In genomic region chr15:78979456-78980320, GRCh38 we compare ENCODE assay signal across 8 cellular contexts. TPM values are rescaled to one million over a fixed set of nuclear protein-coding genes. Genes with fewer than 3 reads are reported as not detected.
DNase-seq lines count a peak whose midpoint lies in the region; ATAC-seq and TF ChIP-seq lines count a peak whose summit lies in the region.

No MANE protein-coding gene starts in this region.

- peak; percentile 66 for DNase-seq in activated effector memory CD4-positive, alpha-beta T cell treated with anti-CD3 and anti-CD28 coated beads, Interleukin-2, amount 50 U/mL, for 16 hours
- no peak for DNase-seq in activated effector memory CD4-positive, alpha-beta T cell treated with Interleukin-2 at 50 U/mL for 16 hours
- DNase-seq in MG63 = peak; percentile 63
- DNase-seq in effector memory CD8-positive, alpha-beta T cell = peak; percentile 21 to 31 (median 29)
- peak in 1 of 2 donors; percentile 36 for DNase-seq in memory B cell (ENCODE audit: low spot score in 2 of 2)
- peak; percentile 67 for DNase-seq in transverse colon

- peaks cover 0 to 10% (median 0%) of the 10 kb centered on the region in 4 donors for H3K4me1 ChIP-seq in transverse colon

- no peaks in the 10 kb centered on the region for H3K9me2 ChIP-seq in SU-DHL-6 (replicated peaks; ENCODE audit: insufficient read depth, low read length)

- H3K4me3 Mint-ChIP-seq in effector memory CD8-positive, alpha-beta T cell = no peak overlapping the region
- peak overlapping the region; percentile 78 for H3K4me3 Mint-ChIP-seq in memory B cell

- H3K36me3 ChIP-seq in MG63 (no peaks in the 10 kb centered on the region), SU-DHL-6 (ENCODE audit: low read length) (no peaks in the 10 kb centered on the region), transverse colon (no peaks in the 10 kb centered on the region)

- no peaks in the 10 kb centered on the region for H3K27me3 ChIP-seq in MG63
- H3K27me3 ChIP-seq in SU-DHL-6 (ENCODE audit: low read length) = no peaks in the 10 kb centered on the region
- H3K27me3 ChIP-seq in transverse colon = no peaks in the 10 kb centered on the region

- TF ChIP-seq POLR2A in transverse colon (IDR thresholded peaks at IDR 0.05) = no peak

- peaks cover 30 to 67% of the 10 kb centered on the region in 2 donors for H3K27me3 Mint-ChIP-seq in effector memory CD8-positive, alpha-beta T cell
- no peaks in the 10 kb centered on the region for H3K27me3 Mint-ChIP-seq in memory B cell

- no peak overlapping the region for H3K9ac ChIP-seq in SU-DHL-6 (ENCODE audit: low read length)

- no peaks in the 10 kb centered on the region for H4K20me1 ChIP-seq in SU-DHL-6 (ENCODE audit: low read depth, low read length)

- H3K4me3 ChIP-seq in MG63 = no peak overlapping the region
- no peak overlapping the region for H3K4me3 ChIP-seq in SU-DHL-6 (ENCODE audit: insufficient read depth, low read length, poor library complexity, severe bottlenecking)
- H3K4me3 ChIP-seq in transverse colon = no peak overlapping the region

- H2AFZ ChIP-seq in SU-DHL-6 (ENCODE audit: low read depth, low read length, severe bottlenecking) = no peak overlapping the region

- in situ Hi-C loops in transverse colon (cut with MboI; ENCODE audit: low pct_ligation_motif_present in 1 of 4, low pct_unique_long_range_greater_than_20kb in 1 of 4, low sequenced_read_pairs in 3 of 4) = no loop called here

- H3K9me3 ChIP-seq in MG63 (no peaks in the 10 kb centered on the region), SU-DHL-6 (ENCODE audit: insufficient read depth, low read length) (no peaks in the 10 kb centered on the region), transverse colon (no peaks in the 10 kb centered on the region)

- H3K27ac ChIP-seq in SU-DHL-6 (ENCODE audit: low read depth, low read length) = no peak overlapping the region
- no peak overlapping the region for H3K27ac ChIP-seq in transverse colon

- intact Hi-C loops in transverse colon (cut with DNase I; ENCODE audit: low total_unique reads) = loop anchor here (5.0 kb wide), 1 partner anchor 67 kb away; no protein-coding TSS in a partner anchor

- TF ChIP-seq EP300 in transverse colon (IDR thresholded peaks at IDR 0.05; ENCODE audit: low read depth) = no peak

- H3K27ac Mint-ChIP-seq in effector memory CD8-positive, alpha-beta T cell = no peak overlapping the region
- H3K27ac Mint-ChIP-seq in memory B cell = peak overlapping the region; percentile 94

- H3K4me2 ChIP-seq in SU-DHL-6 (ENCODE audit: low read depth, low read length, poor library complexity, severe bottlenecking) = no peak overlapping the region

- no peaks in the 10 kb centered on the region for H3F3A ChIP-seq in SU-DHL-6 (ENCODE audit: insufficient read depth)

- peaks cover 0 to 6% of the 10 kb centered on the region in 2 donors for H3K4me1 Mint-ChIP-seq in effector memory CD8-positive, alpha-beta T cell (ENCODE audit: low read depth in 2 of 2)
- H3K4me1 Mint-ChIP-seq in memory B cell = peaks cover 36% of the 10 kb centered on the region

- peak; percentile 82 for TF ChIP-seq CTCF in SU-DHL-6 (IDR thresholded peaks at IDR 0.05; ENCODE audit: insufficient read depth, low read length, poor library complexity, severe bottlenecking)
- peak; percentile 63 to 71 (median 66) for TF ChIP-seq CTCF in transverse colon (IDR thresholded peaks at IDR 0.05)

- peak; percentile 24 for ATAC-seq in effector memory CD8-positive, alpha-beta T cell (replicated peaks)
- peak; percentile 15 for ATAC-seq in memory B cell (ENCODE audit: low read depth)
- no peak for ATAC-seq in HG03342 (IDR thresholded peaks at IDR 0.05; ENCODE audit: unreplicated experiment)

- 54 to 72% methylated on average over 7 to 17 of the region's 17 CpGs for WGBS in transverse colon (ENCODE audit: low coverage in 1 of 2), 2 donors

- peaks cover 3% of the 10 kb centered on the region for H3K36me3 Mint-ChIP-seq in effector memory CD8-positive, alpha-beta T cell (ENCODE audit: insufficient read depth)
- H3K36me3 Mint-ChIP-seq in memory B cell = peaks cover 2% of the 10 kb centered on the region

- H3K79me2 ChIP-seq in SU-DHL-6 (ENCODE audit: insufficient read depth, low read length) = no peaks in the 10 kb centered on the region

- no peaks in the 10 kb centered on the region for H3K9me3 Mint-ChIP-seq in effector memory CD8-positive, alpha-beta T cell
- no peaks in the 10 kb centered on the region for H3K9me3 Mint-ChIP-seq in memory B cell

RNA-seq across cellular contexts. Expression of gene CTSH, which starts 34.8 kb away (rescaled TPM):
- total RNA-seq in MG63 (2014; rRNA removed; shearing (Covaris generic); ENCODE audit: low replicate concordance) = 19.8 and 100 TPM in 2 replicates
- total RNA-seq in transverse colon = 10 to 100 TPM in 3 of 4 donors, 1 to 10 TPM in 1; 8.6 to 70.2 (median 41.0) TPM
